Comparison of ENCODE assay signal across 2 cellular contexts in the genomic region with DNA sequence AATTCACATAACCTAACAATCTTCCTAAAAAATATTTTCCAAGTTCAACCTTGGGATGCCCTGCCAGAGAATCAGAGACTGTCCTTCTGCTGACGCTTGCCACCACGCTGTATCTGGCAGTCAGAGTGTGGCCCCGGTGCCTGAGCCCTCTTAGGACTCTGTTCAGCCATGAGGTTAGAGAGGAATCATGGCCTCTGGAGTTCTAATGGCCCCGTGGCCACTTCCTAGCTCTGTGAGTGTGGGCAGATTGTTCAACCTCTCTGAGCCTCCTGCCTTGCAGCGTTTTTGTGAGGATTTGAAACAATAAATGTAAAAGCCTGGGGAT.
TF ChIP-seq lines count a peak whose summit lies in the region.

No MANE protein-coding gene starts in this region.

TF ChIP-seq in GM23338, 12 proteins besides CTCF, POLR2A, EP300 and RAD21:
- TF ChIP-seq, protein P1, sequence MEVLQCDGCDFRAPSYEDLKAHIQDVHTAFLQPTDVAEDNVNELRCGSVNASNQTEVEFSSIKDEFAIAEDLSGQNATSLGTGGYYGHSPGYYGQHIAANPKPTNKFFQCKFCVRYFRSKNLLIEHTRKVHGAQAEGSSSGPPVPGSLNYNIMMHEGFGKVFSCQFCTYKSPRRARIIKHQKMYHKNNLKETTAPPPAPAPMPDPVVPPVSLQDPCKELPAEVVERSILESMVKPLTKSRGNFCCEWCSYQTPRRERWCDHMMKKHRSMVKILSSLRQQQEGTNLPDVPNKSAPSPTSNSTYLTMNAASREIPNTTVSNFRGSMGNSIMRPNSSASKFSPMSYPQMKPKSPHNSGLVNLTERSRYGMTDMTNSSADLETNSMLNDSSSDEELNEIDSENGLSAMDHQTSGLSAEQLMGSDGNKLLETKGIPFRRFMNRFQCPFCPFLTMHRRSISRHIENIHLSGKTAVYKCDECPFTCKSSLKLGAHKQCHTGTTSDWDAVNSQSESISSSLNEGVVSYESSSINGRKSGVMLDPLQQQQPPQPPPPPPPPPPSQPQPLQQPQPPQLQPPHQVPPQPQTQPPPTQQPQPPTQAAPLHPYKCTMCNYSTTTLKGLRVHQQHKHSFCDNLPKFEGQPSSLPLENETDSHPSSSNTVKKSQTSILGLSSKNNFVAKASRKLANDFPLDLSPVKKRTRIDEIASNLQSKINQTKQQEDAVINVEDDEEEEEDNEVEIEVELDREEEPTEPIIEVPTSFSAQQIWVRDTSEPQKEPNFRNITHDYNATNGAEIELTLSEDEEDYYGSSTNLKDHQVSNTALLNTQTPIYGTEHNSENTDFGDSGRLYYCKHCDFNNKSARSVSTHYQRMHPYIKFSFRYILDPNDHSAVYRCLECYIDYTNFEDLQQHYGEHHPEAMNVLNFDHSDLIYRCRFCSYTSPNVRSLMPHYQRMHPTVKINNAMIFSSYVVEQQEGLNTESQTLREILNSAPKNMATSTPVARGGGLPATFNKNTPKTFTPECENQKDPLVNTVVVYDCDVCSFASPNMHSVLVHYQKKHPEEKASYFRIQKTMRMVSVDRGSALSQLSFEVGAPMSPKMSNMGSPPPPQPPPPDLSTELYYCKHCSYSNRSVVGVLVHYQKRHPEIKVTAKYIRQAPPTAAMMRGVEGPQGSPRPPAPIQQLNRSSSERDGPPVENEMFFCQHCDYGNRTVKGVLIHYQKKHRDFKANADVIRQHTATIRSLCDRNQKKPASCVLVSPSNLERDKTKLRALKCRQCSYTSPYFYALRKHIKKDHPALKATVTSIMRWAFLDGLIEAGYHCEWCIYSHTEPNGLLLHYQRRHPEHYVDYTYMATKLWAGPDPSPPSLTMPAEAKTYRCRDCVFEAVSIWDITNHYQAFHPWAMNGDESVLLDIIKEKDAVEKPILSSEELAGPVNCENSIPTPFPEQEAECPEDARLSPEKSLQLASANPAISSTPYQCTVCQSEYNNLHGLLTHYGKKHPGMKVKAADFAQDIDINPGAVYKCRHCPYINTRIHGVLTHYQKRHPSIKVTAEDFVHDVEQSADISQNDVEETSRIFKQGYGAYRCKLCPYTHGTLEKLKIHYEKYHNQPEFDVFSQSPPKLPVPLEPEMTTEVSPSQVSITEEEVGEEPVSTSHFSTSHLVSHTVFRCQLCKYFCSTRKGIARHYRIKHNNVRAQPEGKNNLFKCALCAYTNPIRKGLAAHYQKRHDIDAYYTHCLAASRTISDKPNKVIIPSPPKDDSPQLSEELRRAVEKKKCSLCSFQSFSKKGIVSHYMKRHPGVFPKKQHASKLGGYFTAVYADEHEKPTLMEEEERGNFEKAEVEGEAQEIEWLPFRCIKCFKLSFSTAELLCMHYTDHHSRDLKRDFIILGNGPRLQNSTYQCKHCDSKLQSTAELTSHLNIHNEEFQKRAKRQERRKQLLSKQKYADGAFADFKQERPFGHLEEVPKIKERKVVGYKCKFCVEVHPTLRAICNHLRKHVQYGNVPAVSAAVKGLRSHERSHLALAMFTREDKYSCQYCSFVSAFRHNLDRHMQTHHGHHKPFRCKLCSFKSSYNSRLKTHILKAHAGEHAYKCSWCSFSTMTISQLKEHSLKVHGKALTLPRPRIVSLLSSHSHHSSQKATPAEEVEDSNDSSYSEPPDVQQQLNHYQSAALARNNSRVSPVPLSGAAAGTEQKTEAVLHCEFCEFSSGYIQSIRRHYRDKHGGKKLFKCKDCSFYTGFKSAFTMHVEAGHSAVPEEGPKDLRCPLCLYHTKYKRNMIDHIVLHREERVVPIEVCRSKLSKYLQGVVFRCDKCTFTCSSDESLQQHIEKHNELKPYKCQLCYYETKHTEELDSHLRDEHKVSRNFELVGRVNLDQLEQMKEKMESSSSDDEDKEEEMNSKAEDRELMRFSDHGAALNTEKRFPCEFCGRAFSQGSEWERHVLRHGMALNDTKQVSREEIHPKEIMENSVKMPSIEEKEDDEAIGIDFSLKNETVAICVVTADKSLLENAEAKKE (CRISPR knock-in tag; IDR thresholded peaks at IDR 0.05): no peak

TF ChIP-seq in HEK293T, 16 proteins besides CTCF, POLR2A, EP300 and RAD21 (continued from another document):
- TF ChIP-seq FOXK2 (IDR thresholded peaks at IDR 0.05) (no peak), SUZ12 (IDR thresholded peaks at IDR 0.05) (no peak), ARNT (IDR thresholded peaks at IDR 0.05) (no peak)
